Comparison of ENCODE assay signal across 8 cellular contexts in the genomic region with DNA sequence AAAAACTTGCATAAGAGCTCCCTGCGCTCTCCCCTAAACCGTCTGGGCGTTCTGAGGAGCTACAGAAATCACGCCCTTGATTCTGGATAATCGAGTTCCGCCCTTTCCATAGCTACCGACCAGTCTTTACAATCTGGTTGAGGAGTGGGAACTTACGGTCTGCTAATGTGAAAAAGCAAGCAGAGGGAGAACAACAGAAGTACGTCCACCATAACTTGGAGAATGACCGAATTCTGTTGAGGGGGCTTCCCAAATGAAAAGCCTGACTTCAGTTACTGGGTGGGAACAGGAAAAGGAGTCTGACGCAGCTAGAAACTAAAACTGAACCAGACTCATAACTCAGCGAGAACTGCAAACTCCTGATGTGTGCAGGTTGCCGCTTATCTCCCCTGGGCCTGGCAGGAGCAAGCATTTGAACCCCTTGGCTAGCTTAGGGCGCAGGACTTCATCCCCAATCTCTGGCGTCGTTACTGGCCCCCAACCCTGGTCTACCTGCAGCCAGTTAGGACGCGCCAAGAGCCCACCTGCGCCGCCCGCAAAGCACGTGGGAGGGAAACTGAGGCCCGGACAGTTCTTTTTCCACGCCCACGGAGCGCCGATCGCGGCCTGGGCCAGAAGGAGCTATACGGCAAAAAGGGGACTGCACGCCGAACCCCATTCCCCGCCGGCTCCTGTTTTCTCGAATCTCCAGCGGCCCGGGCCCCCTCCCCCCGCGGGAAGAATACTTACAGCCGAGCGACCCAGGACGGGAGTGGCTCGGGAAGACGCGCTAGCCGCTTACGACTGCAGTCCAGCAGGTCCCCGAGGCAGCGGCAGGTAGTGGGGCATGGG. TPM values are rescaled to one million over a fixed set of nuclear protein-coding genes. Genes with fewer than 3 reads are reported as not detected.
DNase-seq lines count a peak whose midpoint lies in the region; ATAC-seq and TF ChIP-seq lines count a peak whose summit lies in the region.

No MANE protein-coding gene starts in this region.

- H3K9me3 ChIP-seq in thoracic aorta = no peaks in the 10 kb centered on the region

- H3K27me3 ChIP-seq in thoracic aorta (replicated peaks; ENCODE audit: insufficient read depth) = no peaks in the 10 kb centered on the region

- peak overlapping the region; percentile 92 to 95 for H3K27ac ChIP-seq in thoracic aorta

- peaks cover 45% of the 10 kb centered on the region for H3K4me1 Mint-ChIP-seq in chondrocyte (ENCODE audit: low read depth)

- peak overlapping the region; percentile 81 for H3K4me3 ChIP-seq in thoracic aorta

- H3K27me3 Mint-ChIP-seq in chondrocyte (ENCODE audit: low read depth) = no peaks in the 10 kb centered on the region

- peaks cover 16 to 30% of the 10 kb centered on the region in 2 donors for H3K4me1 ChIP-seq in thoracic aorta (ENCODE audit: control insufficient read depth in 1 of 2, low read depth in 2 of 2)

- no peaks in the 10 kb centered on the region for H3K9me3 Mint-ChIP-seq in chondrocyte (ENCODE audit: low read depth)

- ATAC-seq in GM19351 (IDR thresholded peaks at IDR 0.05; ENCODE audit: unreplicated experiment) (peak; percentile 33), thoracic aorta (ENCODE audit: insufficient number of reproducible peaks, low FRiP score, low read depth) (no peak), GM18517 (IDR thresholded peaks at IDR 0.05; ENCODE audit: unreplicated experiment) (no peak)

- peak; percentile 29 for DNase-seq in AG08396 (ENCODE audit: low spot score)
- DNase-seq in NCI-H2029 (lab: John Stamatoyannopoulos, UW) = peak; percentile 59
- DNase-seq in chondrocyte (ENCODE audit: low spot score) = peak; percentile 92
- peak; percentile 80 for DNase-seq in left kidney (ENCODE audit: low read depth, low spot score)
- DNase-seq in thoracic aorta (ENCODE audit: low spot score) = no peak
- DNase-seq in GF-D8 (lab: John Stamatoyannopoulos, UW) = no peak

- H3K27ac Mint-ChIP-seq in chondrocyte (ENCODE audit: unreplicated experiment) = peak overlapping the region; percentile 98

- H3K36me3 Mint-ChIP-seq in chondrocyte (ENCODE audit: low read depth) = peaks cover 14% of the 10 kb centered on the region

- no peaks in the 10 kb centered on the region for H3K36me3 ChIP-seq in thoracic aorta

- TF ChIP-seq CTCF in chondrocyte (IDR thresholded peaks at IDR 0.05) = peak; percentile 4
- no peak for TF ChIP-seq CTCF in thoracic aorta (IDR thresholded peaks at IDR 0.05)

- peak overlapping the region; percentile 92 for H3K4me3 Mint-ChIP-seq in chondrocyte (ENCODE audit: unreplicated experiment)

RNA-seq across cellular contexts. Expression of gene LRIG3, which starts 0.8 kb away (rescaled TPM):
- total RNA-seq in chondrocyte (80.4 to 207 TPM (median 85.8 TPM) in 3 replicates), thoracic aorta (10 to 100 TPM; 34.4 to 70.0 TPM)

Comparison
In these comparisons a context has a peak if more than half of its experiments do, and no peak if none do; other contexts are left out.
1. DNase-seq: peak in AG08396 (single experiment), NCI-H2029 (single experiment), chondrocyte (single experiment) and left kidney (single experiment); none in thoracic aorta (single experiment) and GF-D8 (single experiment).